ENCODE assay signal across 11 cellular contexts in the genomic region with DNA sequence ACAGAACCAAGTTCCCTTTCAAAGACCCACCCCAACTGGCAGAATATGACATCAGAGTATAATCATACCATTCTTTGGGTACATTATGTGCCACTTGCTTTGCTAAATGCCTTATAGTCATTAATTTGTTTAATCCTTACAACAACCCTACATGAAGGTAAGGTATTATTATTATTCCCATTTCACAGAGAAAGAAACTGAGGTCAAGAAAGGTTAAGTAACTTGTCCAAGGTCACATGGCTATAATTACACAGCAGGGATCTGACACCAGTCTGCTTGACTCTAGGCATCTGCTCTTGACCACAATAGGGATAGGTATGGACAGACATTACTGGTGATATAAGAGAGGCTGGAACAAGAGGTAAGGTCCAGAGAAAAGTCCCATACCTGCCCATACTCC. TPM values are rescaled to one million over a fixed set of nuclear protein-coding genes. Genes with fewer than 3 reads are reported as not detected.
DNase-seq lines count a peak whose midpoint lies in the region; ATAC-seq and TF ChIP-seq lines count a peak whose summit lies in the region.
"Had no signal": no experiment of that assay in that cellular context is flagged by ENCODE, and none has a peak within 500 bp of the region (broad histone marks: within the 10 kb centered on the region; RNA-seq: fewer than 3 reads in every experiment).

No MANE protein-coding gene starts in this region.

- ATAC-seq in activated CD8-positive, alpha-beta T cell treated with anti-CD3 and anti-CD28 coated beads, Interleukin-2, amount 10 ng/mL, durations not matched to agents 7 days and 5 days, result no peak

- H3K27ac ChIP-seq in BLaER1, result no peak overlapping the region
- no peak overlapping the region for H3K27ac ChIP-seq in DOHH2 (ENCODE audit: low read depth, low read length)
- H3K27ac ChIP-seq in A673 (ENCODE audit: low read depth, low read length, poor library complexity, severe bottlenecking), result no peak overlapping the region
- H3K27ac ChIP-seq: KMS-11 had no signal

- peaks cover 38% of the 10 kb centered on the region for H3K4me1 Mint-ChIP-seq in activated CD8-positive, alpha-beta T cell treated with anti-CD3 and anti-CD28 coated beads, Interleukin-2, amount 10 ng/mL, durations not matched to agents 7 days and 5 days (ENCODE audit: low read depth)
- H3K4me1 Mint-ChIP-seq in mesothelial cell of epicardium, result peaks cover 11% of the 10 kb centered on the region

- no peak for DNase-seq in activated CD8-positive, alpha-beta T cell treated with anti-CD3 and anti-CD28 coated beads, Interleukin-2, amount 10 ng/mL, durations not matched to agents 7 days and 5 days
- DNase-seq in mesothelial cell of epicardium (ENCODE audit: low spot score in 2 of 2, unreplicated experiment in 2 of 2) (no peak), HuH-7.5 (ENCODE audit: low spot score) (no peak), A673 (ENCODE audit: low spot score) (no peak), T-helper 9 cell (no peak)
- no peak for DNase-seq in stimulated activated naive CD4-positive, alpha-beta T cell treated with Interleukin-2 at 50 U/mL for 16 hours (lab: John Stamatoyannopoulos, UW)
- DNase-seq: NCI-H524, sigmoid colon had no signal

- no peak overlapping the region for H3K9ac ChIP-seq in BLaER1
- H3K9ac ChIP-seq: KMS-11 had no signal

- H3K27me3 ChIP-seq in BLaER1, result no peaks in the 10 kb centered on the region
- no peaks in the 10 kb centered on the region for H3K27me3 ChIP-seq in DOHH2 (ENCODE audit: control insufficient read depth, low read length)
- H3K27me3 ChIP-seq in A673 (replicated peaks; ENCODE audit: insufficient read depth, low read depth, low read length, poor library complexity), result no peaks in the 10 kb centered on the region
- H3K27me3 ChIP-seq: sigmoid colon had no signal

- POLR2A ChIA-PET in activated CD8-positive, alpha-beta T cell treated with anti-CD3 and anti-CD28 coated beads, Interleukin-2, amount 10 ng/mL, durations not matched to agents 7 days and 5 days (lab: Charles Lee), result interaction anchor here (3.9 kb wide), 1 partner anchor 13 kb away, joined by 39 read pairs; a partner anchor contains a TSS
- POLR2A ChIA-PET in A673 (lab: Charles Lee; ENCODE audit: low non-redundant PET), result no interaction called here

- H3K27me3 Mint-ChIP-seq in activated CD8-positive, alpha-beta T cell treated with anti-CD3 and anti-CD28 coated beads, Interleukin-2, amount 10 ng/mL, durations not matched to agents 7 days and 5 days (ENCODE audit: low read depth), result no peaks in the 10 kb centered on the region
- no peaks in the 10 kb centered on the region for H3K27me3 Mint-ChIP-seq in mesothelial cell of epicardium (ENCODE audit: low read depth)

- H3K4me1 ChIP-seq in BLaER1 (peaks cover 39% of the 10 kb centered on the region), DOHH2 (ENCODE audit: control insufficient read depth, low read length) (peaks cover 14% of the 10 kb centered on the region), A673 (ENCODE audit: insufficient read depth, low read length, poor library complexity, severe bottlenecking) (no peaks in the 10 kb centered on the region)

- no peaks in the 10 kb centered on the region for H3K79me2 ChIP-seq in DOHH2 (ENCODE audit: control insufficient read depth, low read length)

- H3K4me3 Mint-ChIP-seq in activated CD8-positive, alpha-beta T cell treated with anti-CD3 and anti-CD28 coated beads, Interleukin-2, amount 10 ng/mL, durations not matched to agents 7 days and 5 days, result peak overlapping the region; percentile 46
- H3K4me3 Mint-ChIP-seq in mesothelial cell of epicardium, result peak overlapping the region; percentile 96

- H3K4me2 ChIP-seq in BLaER1, result peak overlapping the region; percentile 93
- peak overlapping the region; percentile 74 for H3K4me2 ChIP-seq in DOHH2 (ENCODE audit: low read length)

- peak overlapping the region; percentile 95 for H3K27ac Mint-ChIP-seq in activated CD8-positive, alpha-beta T cell treated with anti-CD3 and anti-CD28 coated beads, Interleukin-2, amount 10 ng/mL, durations not matched to agents 7 days and 5 days
- H3K27ac Mint-ChIP-seq in mesothelial cell of epicardium, result no peak overlapping the region

- no peaks in the 10 kb centered on the region for H3K9me3 Mint-ChIP-seq in activated CD8-positive, alpha-beta T cell treated with anti-CD3 and anti-CD28 coated beads, Interleukin-2, amount 10 ng/mL, durations not matched to agents 7 days and 5 days (ENCODE audit: insufficient read depth)
- no peaks in the 10 kb centered on the region for H3K9me3 Mint-ChIP-seq in mesothelial cell of epicardium

- H3F3A ChIP-seq in DOHH2 (ENCODE audit: control insufficient read depth, insufficient read depth), result peaks cover 5% of the 10 kb centered on the region

- H3K4me3 ChIP-seq in BLaER1 (no peak overlapping the region), DOHH2 (ENCODE audit: low read length) (no peak overlapping the region), A673 (ENCODE audit: low read depth, low read length, poor library complexity, severe bottlenecking) (no peak overlapping the region)

- BruUV-seq in A673 (replicated peaks; lab: Mats Ljungman, UMichigan), result no TSS peak

- peaks cover 15% of the 10 kb centered on the region for H3K36me3 Mint-ChIP-seq in activated CD8-positive, alpha-beta T cell treated with anti-CD3 and anti-CD28 coated beads, Interleukin-2, amount 10 ng/mL, durations not matched to agents 7 days and 5 days (ENCODE audit: low read depth)
- H3K36me3 Mint-ChIP-seq in mesothelial cell of epicardium, result peaks cover 13% of the 10 kb centered on the region

- H3K9me3 ChIP-seq in BLaER1, result no peaks in the 10 kb centered on the region
- H3K9me3 ChIP-seq in DOHH2 (ENCODE audit: control insufficient read depth, insufficient read depth, low read length), result no peaks in the 10 kb centered on the region
- H3K9me3 ChIP-seq in A673 (ENCODE audit: low read depth, low read length, poor library complexity, severe bottlenecking), result no peaks in the 10 kb centered on the region
- H3K9me3 ChIP-seq: sigmoid colon had no signal

- H3K36me3 ChIP-seq in BLaER1 (peaks cover 43% of the 10 kb centered on the region), DOHH2 (ENCODE audit: control insufficient read depth, low read length) (no peaks in the 10 kb centered on the region; the same call in 1 of the 2 replicates), A673 (ENCODE audit: insufficient read depth, low read length, poor library complexity, severe bottlenecking) (no peaks in the 10 kb centered on the region)

- 0 out of 2 replicates have a peak, but pooled peaks cover 11% of the 10 kb centered on the region for H4K20me1 ChIP-seq in BLaER1
- no peaks in the 10 kb centered on the region for H4K20me1 ChIP-seq in DOHH2 (ENCODE audit: control insufficient read depth, insufficient read depth, low read depth, low read length)

- H3K9me2 ChIP-seq in DOHH2 (replicated peaks; ENCODE audit: control insufficient read depth, low read length), result no peaks in the 10 kb centered on the region

- intact Hi-C loops in A673 (cut with micrococcal nuclease; ENCODE audit: unreplicated experiment), result no loop called here

- no peak for TF ChIP-seq CTCF in DOHH2 (IDR thresholded peaks at IDR 0.05; ENCODE audit: low read depth, low read length, poor library complexity, severe bottlenecking)
- TF ChIP-seq CTCF in mesothelial cell of epicardium (IDR thresholded peaks at IDR 0.05; ENCODE audit: unreplicated experiment), result no peak
- TF ChIP-seq CTCF in A673 (conservative IDR thresholded peaks at IDR 0.05; ENCODE audit: low read depth, low read length), result no peak

- CTCF ChIA-PET in activated CD8-positive, alpha-beta T cell treated with anti-CD3 and anti-CD28 coated beads, Interleukin-2, amount 10 ng/mL, durations not matched to agents 7 days and 5 days (lab: Charles Lee), result no interaction called here
- CTCF ChIA-PET in A673 (lab: Charles Lee), result no interaction called here

RNA-seq across cellular contexts. Expression of a gene that starts 1.2 kb away (rescaled TPM):
- total RNA-seq in activated CD8-positive, alpha-beta T cell treated with anti-CD3 and anti-CD28 coated beads, Interleukin-2, amount 10 ng/mL, durations not matched to agents 7 days and 5 days, result 10 to 100 TPM; 46.9 to 47.8 TPM
- total RNA-seq in mesothelial cell of epicardium (48.6 to 52.0 TPM (median 51.5 TPM) in 3 replicates), A673 (2021) (2.3 and 3.9 TPM in 2 replicates)

RNA-seq across cellular contexts. Expression of a gene that starts 13.2 kb away (rescaled TPM):
- total RNA-seq in activated CD8-positive, alpha-beta T cell treated with anti-CD3 and anti-CD28 coated beads, Interleukin-2, amount 10 ng/mL, durations not matched to agents 7 days and 5 days, result 10 to 100 TPM; 36.9 to 37.1 TPM
- total RNA-seq in mesothelial cell of epicardium (3.9 to 4.6 TPM (median 4.6 TPM) in 3 replicates), A673 (2021) (4.7 and 6.6 TPM in 2 replicates)

RNA-seq across cellular contexts. Expression of a gene that starts 13.3 kb away (rescaled TPM):
- total RNA-seq in activated CD8-positive, alpha-beta T cell treated with anti-CD3 and anti-CD28 coated beads, Interleukin-2, amount 10 ng/mL, durations not matched to agents 7 days and 5 days, result 10 to 100 TPM; 88.1 to 91.8 TPM
- 96.0 to 108 TPM (median 102 TPM) in 3 replicates for total RNA-seq in mesothelial cell of epicardium
- 93.1 and 109 TPM in 2 replicates for total RNA-seq in A673 (2021)

RNA-seq across cellular contexts. Expression of a gene that starts 31.2 kb away (rescaled TPM):
- 100 to 1,000 TPM; 281 to 286 TPM for total RNA-seq in activated CD8-positive, alpha-beta T cell treated with anti-CD3 and anti-CD28 coated beads, Interleukin-2, amount 10 ng/mL, durations not matched to agents 7 days and 5 days
- total RNA-seq in mesothelial cell of epicardium, result 43.0 to 43.9 TPM (median 43.6 TPM) in 3 replicates
- 105 and 109 TPM in 2 replicates for total RNA-seq in A673 (2021)

RNA-seq across cellular contexts. Expression of a gene that starts 32.1 kb away (rescaled TPM):
- total RNA-seq in activated CD8-positive, alpha-beta T cell treated with anti-CD3 and anti-CD28 coated beads, Interleukin-2, amount 10 ng/mL, durations not matched to agents 7 days and 5 days, result 1 to 10 TPM; 8.5 to 8.8 TPM
- 50.9 to 53.8 TPM (median 51.8 TPM) in 3 replicates for total RNA-seq in mesothelial cell of epicardium
- total RNA-seq in A673 (2021), result 4.1 and 4.6 TPM in 2 replicates
